8 cellular contexts compared by ENCODE assay signal in the genomic region with DNA sequence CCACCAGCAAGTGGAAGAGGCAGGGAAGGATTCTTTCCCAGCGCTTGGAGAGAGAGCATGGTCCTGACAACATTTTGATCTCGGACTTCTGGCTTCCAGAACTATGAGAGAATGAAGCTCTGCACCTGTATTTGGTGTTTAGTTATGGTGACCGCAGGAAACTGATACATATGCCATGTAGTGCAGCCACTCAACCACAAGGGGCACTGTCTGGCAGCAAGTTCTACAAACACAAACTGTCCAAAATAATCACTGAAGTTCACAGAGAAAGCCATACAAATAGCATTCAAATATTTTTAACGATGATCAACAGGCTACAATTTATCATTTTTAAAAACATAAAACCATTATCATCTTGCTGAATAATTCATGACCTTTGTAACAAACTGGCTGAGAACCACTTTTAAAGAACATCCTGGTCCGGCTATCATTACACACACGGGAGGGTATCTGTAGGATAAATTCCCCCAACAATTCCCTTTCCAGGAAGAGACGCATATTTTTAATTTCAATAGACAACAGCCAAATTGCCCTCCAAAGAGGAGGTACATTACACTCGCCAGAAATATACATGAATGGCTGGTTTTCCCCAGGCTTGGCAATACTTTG.
A peak's percentile ranks its signal among the peaks of the same experiment; 100 is the strongest.
DNase-seq lines count a peak whose midpoint lies in the region; ATAC-seq and TF ChIP-seq lines count a peak whose summit lies in the region.

No MANE protein-coding gene starts in this region.

- intact Hi-C loops in tibial artery (cut with DNase I; ENCODE audit: low total_unique reads), result no loop called here

- no peak overlapping the region for H3K4me3 ChIP-seq in tibial artery

- DNase-seq in AG08395 (ENCODE audit: low spot score), result peak; percentile 58
- peak; percentile 76 for DNase-seq in NCI-H2196 (lab: John Stamatoyannopoulos, UW; ENCODE audit: unreplicated experiment)
- peak; percentile 70 for DNase-seq in activated CD4-positive, alpha-beta T cell treated with anti-CD3 and anti-CD28 coated beads for 48 hours
- peak; percentile 43 for DNase-seq in effector CD4-positive, alpha-beta T cell
- peak; percentile 40 for DNase-seq in middle frontal gyrus (ENCODE audit: extremely low spot score, low spot score)
- peak in 1 of 2 donors; percentile 56 for DNase-seq in tibial artery

- H3K27ac ChIP-seq in tibial artery, result no peak overlapping the region

- no peaks in the 10 kb centered on the region for H3K36me3 ChIP-seq in tibial artery

- peaks cover 0 to 11% (median 5%) of the 10 kb centered on the region in 4 donors for H3K4me1 ChIP-seq in tibial artery

- TF ChIP-seq CTCF in tibial artery (IDR thresholded peaks at IDR 0.05), result peak; percentile 76 to 94

- H3K27me3 ChIP-seq in tibial artery, result no peaks in the 10 kb centered on the region

- ATAC-seq in GM18499 (IDR thresholded peaks at IDR 0.05; ENCODE audit: insufficient read depth, unreplicated experiment), result peak; percentile 55
- no peak for ATAC-seq in GM19397 (IDR thresholded peaks at IDR 0.05; ENCODE audit: unreplicated experiment)

- no peaks in the 10 kb centered on the region for H3K9me3 ChIP-seq in tibial artery
